Comparison of ENCODE assay signal across 9 cellular contexts in genomic region chr6:113381957-113382356, GRCh38.
A peak's percentile ranks its signal among the peaks of the same experiment; 100 is the strongest.
DNase-seq lines count a peak whose midpoint lies in the region; ATAC-seq and TF ChIP-seq lines count a peak whose summit lies in the region.
"Had no signal": no experiment of that assay in that cellular context is flagged by ENCODE, and none has a peak within 500 bp of the region (broad histone marks: within the 10 kb centered on the region; RNA-seq: fewer than 3 reads in every experiment).

No MANE protein-coding gene starts in this region.

- peak; percentile 66 for DNase-seq in NCI-H748 (lab: John Stamatoyannopoulos, UW; ENCODE audit: unreplicated experiment)
- no peak for DNase-seq in NCI-H748 treated with DMSO at 0.1 percent for 48 hours (lab: John Stamatoyannopoulos, UW)
- DNase-seq in NCI-H1694 treated with DMSO at 0.1 percent for 48 hours (lab: John Stamatoyannopoulos, UW), result peak; percentile 55
- DNase-seq in dermis microvascular lymphatic vessel endothelial cell (ENCODE audit: low read depth in 2 of 2), result peak; percentile 79 to 86
- DNase-seq in ascending aorta (ENCODE audit: low spot score in 2 of 2), result no peak
- DNase-seq in activated naive CD4-positive, alpha-beta T cell treated with anti-CD3 and anti-CD28 coated beads, Interleukin-2, amount 10 ng/mL, durations not matched to agents 7 days and 5 days, result no peak

- intact Hi-C loops in ascending aorta (cut with DNase I), result no loop called here

- no peaks in the 10 kb centered on the region for H3K36me3 ChIP-seq in ascending aorta
- H3K36me3 ChIP-seq: Peyer's patch had no signal

- H3K4me1 ChIP-seq in ascending aorta, result no peaks in the 10 kb centered on the region
- H3K4me1 ChIP-seq: Peyer's patch had no signal

- CTCF ChIA-PET in activated naive CD4-positive, alpha-beta T cell treated with anti-CD3 and anti-CD28 coated beads, Interleukin-2, amount 10 ng/mL, durations not matched to agents 7 days and 5 days (lab: Charles Lee), result no interaction called here

- H3K4me1 Mint-ChIP-seq in activated naive CD4-positive, alpha-beta T cell treated with anti-CD3 and anti-CD28 coated beads, Interleukin-2, amount 10 ng/mL, durations not matched to agents 7 days and 5 days, result no peaks in the 10 kb centered on the region

- no peaks in the 10 kb centered on the region for H3K27me3 ChIP-seq in ascending aorta
- H3K27me3 ChIP-seq: Peyer's patch had no signal

- peak; percentile 81 for ATAC-seq in HG02884 (IDR thresholded peaks at IDR 0.05; ENCODE audit: unreplicated experiment)
- no peak for ATAC-seq in HG03439 (IDR thresholded peaks at IDR 0.05; ENCODE audit: unreplicated experiment)

- no peaks in the 10 kb centered on the region for H3K36me3 Mint-ChIP-seq in activated naive CD4-positive, alpha-beta T cell treated with anti-CD3 and anti-CD28 coated beads, Interleukin-2, amount 10 ng/mL, durations not matched to agents 7 days and 5 days

- no peaks in the 10 kb centered on the region for H3K27me3 Mint-ChIP-seq in activated naive CD4-positive, alpha-beta T cell treated with anti-CD3 and anti-CD28 coated beads, Interleukin-2, amount 10 ng/mL, durations not matched to agents 7 days and 5 days

- H3K27ac Mint-ChIP-seq in activated naive CD4-positive, alpha-beta T cell treated with anti-CD3 and anti-CD28 coated beads, Interleukin-2, amount 10 ng/mL, durations not matched to agents 7 days and 5 days, result no peak overlapping the region

- H3K9me3 Mint-ChIP-seq in activated naive CD4-positive, alpha-beta T cell treated with anti-CD3 and anti-CD28 coated beads, Interleukin-2, amount 10 ng/mL, durations not matched to agents 7 days and 5 days, result no peaks in the 10 kb centered on the region

- no peak for TF ChIP-seq CTCF in ascending aorta (IDR thresholded peaks at IDR 0.05)

- H3K9me3 ChIP-seq in ascending aorta, result no peaks in the 10 kb centered on the region
- H3K9me3 ChIP-seq: Peyer's patch had no signal

- H3K4me3 Mint-ChIP-seq in activated naive CD4-positive, alpha-beta T cell treated with anti-CD3 and anti-CD28 coated beads, Interleukin-2, amount 10 ng/mL, durations not matched to agents 7 days and 5 days, result no peak overlapping the region

- H3K27ac ChIP-seq in ascending aorta, result no peak overlapping the region
- H3K27ac ChIP-seq: Peyer's patch had no signal

- no peak overlapping the region for H3K4me3 ChIP-seq in ascending aorta
- H3K4me3 ChIP-seq: Peyer's patch had no signal

Comparison
In these comparisons a context has a peak if more than half of its experiments do, and no peak if none do; other contexts are left out.
1. DNase-seq: peak in NCI-H748 (single experiment), NCI-H1694 treated with DMSO at 0.1 percent for 48 hours (single experiment) and dermis microvascular lymphatic vessel endothelial cell (2 of 2); none in NCI-H748 treated with DMSO at 0.1 percent for 48 hours (single experiment), ascending aorta (0 of 2) and activated naive CD4-positive, alpha-beta T cell treated with anti-CD3 and anti-CD28 coated beads, Interleukin-2, amount 10 ng/mL, durations not matched to agents 7 days and 5 days (single experiment).